ENCODE assay signal across 11 cellular contexts in genomic region chr17:40448213-40448638, GRCh38. TPM values are rescaled to one million over a fixed set of nuclear protein-coding genes. Genes with fewer than 3 reads are reported as not detected.
DNase-seq lines count a peak whose midpoint lies in the region; ATAC-seq and TF ChIP-seq lines count a peak whose summit lies in the region.
"Had no signal": no experiment of that assay in that cellular context is flagged by ENCODE, and none has a peak within 500 bp of the region (broad histone marks: within the 10 kb centered on the region; RNA-seq: fewer than 3 reads in every experiment).

No MANE protein-coding gene starts in this region.

- DNase-seq in GDM1 (lab: John Stamatoyannopoulos, UW) (peak; percentile 71), Peyer's patch (no peak), fibroblast of gingiva (ENCODE audit: low read depth) (peak; percentile 67), HK-2 (ENCODE audit: unreplicated experiment) (no peak)
- no peak for DNase-seq in activated CD4-positive, alpha-beta memory T cell treated with anti-CD3 and anti-CD28 coated beads for 36 hours
- no peak for DNase-seq in effector memory CD8-positive, alpha-beta T cell
- DNase-seq: islet precursor cell; stimulated activated CD4-positive, alpha-beta T cell treated with anti-CD3 and anti-CD28 coated beads, Interleukin-15, amount 100 ng/mL, for 24 hours had no signal

- peaks cover 1% of the 10 kb centered on the region for H3K27me3 Mint-ChIP-seq in activated CD4-positive, alpha-beta memory T cell treated with anti-CD3 and anti-CD28 coated beads for 36 hours
- no peaks in the 10 kb centered on the region for H3K27me3 Mint-ChIP-seq in effector memory CD8-positive, alpha-beta T cell

- H3K9me3 ChIP-seq in Peyer's patch = no peaks in the 10 kb centered on the region

- H3K4me3 Mint-ChIP-seq in activated CD4-positive, alpha-beta memory T cell treated with anti-CD3 and anti-CD28 coated beads for 36 hours = no peak overlapping the region
- peak overlapping the region in 1 of 2 donors; percentile 4 for H3K4me3 Mint-ChIP-seq in effector memory CD8-positive, alpha-beta T cell

- POLR2A ChIA-PET in activated CD4-positive, alpha-beta memory T cell treated with anti-CD3 and anti-CD28 coated beads for 36 hours (lab: Charles Lee) = interaction anchor here (1.4 kb wide), 1 partner anchor 8 kb away, joined by 6 read pairs; no protein-coding TSS in a partner anchor

- H3K27ac Mint-ChIP-seq in activated CD4-positive, alpha-beta memory T cell treated with anti-CD3 and anti-CD28 coated beads for 36 hours = no peak overlapping the region
- H3K27ac Mint-ChIP-seq in effector memory CD8-positive, alpha-beta T cell = no peak overlapping the region

- ATAC-seq in effector memory CD8-positive, alpha-beta T cell (replicated peaks) = no peak
- ATAC-seq in GM18520 (IDR thresholded peaks at IDR 0.05; ENCODE audit: unreplicated experiment) = no peak

- no peak overlapping the region for H3K9ac ChIP-seq in rectal smooth muscle tissue (ENCODE audit: low read length)

- H3K27me3 ChIP-seq in Peyer's patch = no peaks in the 10 kb centered on the region
- H3K27me3 ChIP-seq in rectal smooth muscle tissue (ENCODE audit: control insufficient read depth, insufficient read depth, low read length) = no peaks in the 10 kb centered on the region
- H3K27me3 ChIP-seq: cardiac muscle cell had no signal

- peak overlapping the region in 2 of 4 donors; percentile 20 to 74 for H3K4me3 ChIP-seq in Peyer's patch
- peak overlapping the region; percentile 48 for H3K4me3 ChIP-seq in rectal smooth muscle tissue (ENCODE audit: low read length)
- H3K4me3 ChIP-seq: cardiac muscle cell had no signal

- CTCF ChIA-PET in activated CD4-positive, alpha-beta memory T cell treated with anti-CD3 and anti-CD28 coated beads for 36 hours (lab: Charles Lee) = interaction anchor here (0.9 to 5.8 kb wide), 7 partner anchors 28 to 112 kb away, joined by 3 to 42 read pairs (median 7); partner anchors contain the start of gene TOP2A

- TF ChIP-seq CTCF in Peyer's patch (IDR thresholded peaks at IDR 0.05) = no peak

- H3K4me1 ChIP-seq in Peyer's patch (peaks cover 6 to 80% (median 16%) of the 10 kb centered on the region in 4 donors), rectal smooth muscle tissue (ENCODE audit: control insufficient read depth, insufficient read depth, low read length) (peaks cover 61% of the 10 kb centered on the region)

- intact Hi-C loops in activated CD4-positive, alpha-beta memory T cell treated with anti-CD3 and anti-CD28 coated beads for 36 hours (cut with micrococcal nuclease) = no loop called here

- no peak for TF ChIP-seq POLR2A in Peyer's patch (IDR thresholded peaks at IDR 0.05)

- H3K4me1 Mint-ChIP-seq in activated CD4-positive, alpha-beta memory T cell treated with anti-CD3 and anti-CD28 coated beads for 36 hours (ENCODE audit: low read depth) = peaks cover 47% of the 10 kb centered on the region
- H3K4me1 Mint-ChIP-seq in effector memory CD8-positive, alpha-beta T cell (ENCODE audit: low read depth in 2 of 2) = peaks cover 23 to 32% of the 10 kb centered on the region in 2 donors

- H3K36me3 ChIP-seq in Peyer's patch (peaks cover 0 to 8% (median 0%) of the 10 kb centered on the region in 3 donors), rectal smooth muscle tissue (ENCODE audit: control insufficient read depth, insufficient read depth, low read length) (peaks cover 4% of the 10 kb centered on the region)
- H3K36me3 ChIP-seq: cardiac muscle cell had no signal

- no peaks in the 10 kb centered on the region for H3K36me3 Mint-ChIP-seq in activated CD4-positive, alpha-beta memory T cell treated with anti-CD3 and anti-CD28 coated beads for 36 hours
- peaks cover 19% of the 10 kb centered on the region for H3K36me3 Mint-ChIP-seq in effector memory CD8-positive, alpha-beta T cell (ENCODE audit: insufficient read depth)

- H3K9me3 Mint-ChIP-seq in activated CD4-positive, alpha-beta memory T cell treated with anti-CD3 and anti-CD28 coated beads for 36 hours = no peaks in the 10 kb centered on the region
- H3K9me3 Mint-ChIP-seq in effector memory CD8-positive, alpha-beta T cell = no peaks in the 10 kb centered on the region

- H3K27ac ChIP-seq in Peyer's patch (peak overlapping the region; percentile 54 to 93 (median 72)), rectal smooth muscle tissue (ENCODE audit: low read depth, low read length) (peak overlapping the region; percentile 61)
- H3K27ac ChIP-seq: cardiac muscle cell had no signal

RNA-seq across cellular contexts. Expression of gene IGFBP4, which starts 5.0 kb away (rescaled TPM):
- total RNA-seq in Peyer's patch = 100 to 1,000 TPM in 3 of 4 donors, 10 to 100 TPM in 1; 70.6 to 220 (median 133) TPM
- 10 to 100 TPM; 14.6 to 15.5 TPM for total RNA-seq in activated CD4-positive, alpha-beta memory T cell treated with anti-CD3 and anti-CD28 coated beads for 36 hours

RNA-seq across cellular contexts. Expression of gene TOP2A, which starts 30.5 kb away (rescaled TPM):
- total RNA-seq in Peyer's patch = 10 to 100 TPM; 11.8 to 32.2 (median 16.5) TPM
- 100 to 1,000 TPM; 301 to 311 TPM for total RNA-seq in activated CD4-positive, alpha-beta memory T cell treated with anti-CD3 and anti-CD28 coated beads for 36 hours

RNA-seq across cellular contexts. Expression of gene TNS4, which starts 53.2 kb away (rescaled TPM):
- 1 to 10 TPM in 3 of 4 donors, under 1 TPM in 1; 0.54 to 2.5 (median 1.7) TPM for total RNA-seq in Peyer's patch
- 10 to 100 TPM; 14.5 to 15.2 TPM for total RNA-seq in activated CD4-positive, alpha-beta memory T cell treated with anti-CD3 and anti-CD28 coated beads for 36 hours
- total RNA-seq: cardiac muscle cell had no signal

Comparison
In these comparisons a context has a peak if more than half of its experiments do, and no peak if none do; other contexts are left out.
1. DNase-seq: peak in GDM1 (single experiment) and fibroblast of gingiva (single experiment); none in Peyer's patch (0 of 3), activated CD4-positive, alpha-beta memory T cell treated with anti-CD3 and anti-CD28 coated beads for 36 hours (single experiment), effector memory CD8-positive, alpha-beta T cell (0 of 3) and HK-2 (single experiment).
2. RNA of gene IGFBP4, which starts 5.0 kb away (total RNA-seq): 70.6 to 220 TPM in Peyer's patch; 14.6 to 15.5 TPM in activated CD4-positive, alpha-beta memory T cell treated with anti-CD3 and anti-CD28 coated beads for 36 hours; every median in the first group is over 4 times any median in the second.
3. RNA of gene TOP2A, which starts 30.5 kb away (total RNA-seq): 301 to 311 TPM in activated CD4-positive, alpha-beta memory T cell treated with anti-CD3 and anti-CD28 coated beads for 36 hours; 11.8 to 32.2 TPM in Peyer's patch; every median in the first group is over 4 times any median in the second.
4. RNA of gene TNS4, which starts 53.2 kb away (total RNA-seq): 14.5 to 15.2 TPM in activated CD4-positive, alpha-beta memory T cell treated with anti-CD3 and anti-CD28 coated beads for 36 hours; 0.54 to 2.5 TPM in Peyer's patch; every median in the first group is over 4 times any median in the second.